ENCODE assay signal across 22 cellular contexts in genomic region chr9:115229496-115229895, GRCh38.
A peak's percentile ranks its signal among the peaks of the same experiment; 100 is the strongest.
DNase-seq lines count a peak whose midpoint lies in the region; ATAC-seq, FAIRE-seq and TF ChIP-seq lines count a peak whose summit lies in the region.
"Had no signal": no experiment of that assay in that cellular context is flagged by ENCODE, and none has a peak within 500 bp of the region (broad histone marks: within the 10 kb centered on the region; RNA-seq: fewer than 3 reads in every experiment).

No MANE protein-coding gene starts in this region.

- DNase-seq in AG10803 (ENCODE audit: low read depth) (peak; percentile 38), LNCaP clone FGC (ENCODE audit: low read depth) (peak; percentile 6), bronchial epithelial cell (ENCODE audit: low read depth) (peak; percentile 93), foreskin melanocyte (peak; percentile 41), esophagus squamous epithelium (lab: John Stamatoyannopoulos, UW) (no peak), Peyer's patch (no peak), aorta (no peak)
- DNase-seq in activated T-cell treated with anti-CD3 and anti-CD28 coated beads, Interleukin-2, amount 50 U/mL, for 4 hours = no peak
- DNase-seq: AML-193, Caco-2, GDM1, NCI-H1417, NCI-H2029, NCI-H2171 treated with DMSO at 0.1 percent for 48 hours, NCI-H510A, NCI-H82, SJCRH30 had no signal

- H3K4me1 ChIP-seq in esophagus squamous epithelium (peaks cover 0 to 24% (median 10%) of the 10 kb centered on the region in 3 donors), Peyer's patch (no peaks in the 10 kb centered on the region), aorta (ENCODE audit: control insufficient read depth in 1 of 2, insufficient read depth in 2 of 2, low read length in 2 of 2) (no peaks in the 10 kb centered on the region)
- H3K4me1 ChIP-seq: Caco-2 had no signal

- intact Hi-C loops in esophagus squamous epithelium (cut with DNase I) = no loop called here
- intact Hi-C loops in aorta (cut with DNase I) = no loop called here

- H3K27ac ChIP-seq in esophagus squamous epithelium (no peak overlapping the region), Peyer's patch (no peak overlapping the region), aorta (ENCODE audit: low read depth in 1 of 2, low read length in 2 of 2) (no peak overlapping the region)
- H3K27ac ChIP-seq: KMS-11, RWPE1, SJCRH30 had no signal

- no peak for FAIRE-seq in bronchial epithelial cell (lab: Jason Lieb, UNC)
- FAIRE-seq: A204.1, H1, HepG2 had no signal

- H3K36me3 Mint-ChIP-seq in activated T-cell treated with anti-CD3 and anti-CD28 coated beads, Interleukin-2, amount 50 U/mL, for 4 hours (ENCODE audit: insufficient read depth) = no peaks in the 10 kb centered on the region

- no peak for TF ChIP-seq CTCF in AG10803 (conservative IDR thresholded peaks at IDR 0.05; ENCODE audit: low read length)
- no peak for TF ChIP-seq CTCF in LNCaP clone FGC (IDR thresholded peaks at IDR 0.05; ENCODE audit: control insufficient read depth, extremely low read depth, insufficient read depth)
- TF ChIP-seq CTCF in bronchial epithelial cell (IDR thresholded peaks at IDR 0.05; ENCODE audit: insufficient read depth, low read length, severe bottlenecking) = no peak
- TF ChIP-seq CTCF in esophagus squamous epithelium (IDR thresholded peaks at IDR 0.05) = no peak
- no peak for TF ChIP-seq CTCF in Peyer's patch (IDR thresholded peaks at IDR 0.05)

- whole genome bisulfite sequencing in esophagus squamous epithelium, 2 donors = 76 to 84% methylated on average over 2 of the region's 2 CpGs
- WGBS in aorta, 2 donors = 93 to 94% methylated on average over 2 of the region's 2 CpGs

- H3K9me3 ChIP-seq in esophagus squamous epithelium = no peaks in the 10 kb centered on the region
- H3K9me3 ChIP-seq in Peyer's patch = no peaks in the 10 kb centered on the region
- no peaks in the 10 kb centered on the region for H3K9me3 ChIP-seq in aorta (ENCODE audit: control insufficient read depth, low read length)
- H3K9me3 ChIP-seq: Caco-2 had no signal

- H3K36me3 ChIP-seq in bronchial epithelial cell (ENCODE audit: control insufficient read depth, insufficient read depth, low read length) = no peaks in the 10 kb centered on the region
- no peaks in the 10 kb centered on the region for H3K36me3 ChIP-seq in esophagus squamous epithelium
- H3K36me3 ChIP-seq in Peyer's patch = no peaks in the 10 kb centered on the region
- no peaks in the 10 kb centered on the region for H3K36me3 ChIP-seq in aorta (ENCODE audit: control insufficient read depth in 1 of 2, insufficient read depth in 2 of 2, low read length in 1 of 2)
- H3K36me3 ChIP-seq: SJCRH30 had no signal

- ATAC-seq in aorta (ENCODE audit: low FRiP score) = no peak
- no peak for ATAC-seq in activated T-cell treated with anti-CD3 and anti-CD28 coated beads, Interleukin-2, amount 50 U/mL, for 4 hours
- ATAC-seq: HepG2 had no signal

- H3K27me3 Mint-ChIP-seq in activated T-cell treated with anti-CD3 and anti-CD28 coated beads, Interleukin-2, amount 50 U/mL, for 4 hours (ENCODE audit: low read depth) = peaks cover 8% of the 10 kb centered on the region

- H3K27me3 ChIP-seq in bronchial epithelial cell (ENCODE audit: control insufficient read depth, insufficient read depth, low read length) (no peaks in the 10 kb centered on the region), esophagus squamous epithelium (no peaks in the 10 kb centered on the region), Peyer's patch (no peaks in the 10 kb centered on the region), aorta (ENCODE audit: control insufficient read depth in 1 of 2, insufficient read depth in 2 of 2, low read length in 1 of 2) (no peaks in the 10 kb centered on the region)
- H3K27me3 ChIP-seq: SJCRH30 had no signal

- no peaks in the 10 kb centered on the region for H3K4me1 Mint-ChIP-seq in activated T-cell treated with anti-CD3 and anti-CD28 coated beads, Interleukin-2, amount 50 U/mL, for 4 hours (ENCODE audit: low read depth)

- TF ChIP-seq POLR2A in esophagus squamous epithelium (IDR thresholded peaks at IDR 0.05) = no peak
- TF ChIP-seq POLR2A in Peyer's patch (IDR thresholded peaks at IDR 0.05) = no peak

- no peak overlapping the region for H3K4me3 ChIP-seq in AG10803 (ENCODE audit: low read length)
- H3K4me3 ChIP-seq in LNCaP clone FGC (ENCODE audit: low read depth, low read length) = no peak overlapping the region
- H3K4me3 ChIP-seq in bronchial epithelial cell (ENCODE audit: low read depth, low read length) = no peak overlapping the region
- no peak overlapping the region for H3K4me3 ChIP-seq in esophagus squamous epithelium
- H3K4me3 ChIP-seq in Peyer's patch = no peak overlapping the region
- H3K4me3 ChIP-seq in aorta (ENCODE audit: low read length in 2 of 2) = no peak overlapping the region
- H3K4me3 ChIP-seq: SJCRH30 had no signal

- no peak overlapping the region for H3K4me3 Mint-ChIP-seq in activated T-cell treated with anti-CD3 and anti-CD28 coated beads, Interleukin-2, amount 50 U/mL, for 4 hours

- no peaks in the 10 kb centered on the region for H3K9me3 Mint-ChIP-seq in activated T-cell treated with anti-CD3 and anti-CD28 coated beads, Interleukin-2, amount 50 U/mL, for 4 hours

Comparison
In these comparisons a context has a peak if more than half of its experiments do, and no peak if none do; other contexts are left out.
1. DNase-seq: peak in AG10803 (single experiment), LNCaP clone FGC (single experiment), bronchial epithelial cell (single experiment) and foreskin melanocyte (single experiment); none in esophagus squamous epithelium (single experiment), Peyer's patch (0 of 3), aorta (0 of 2) and activated T-cell treated with anti-CD3 and anti-CD28 coated beads, Interleukin-2, amount 50 U/mL, for 4 hours (single experiment).